Comparison of ENCODE assay signal across 15 cellular contexts in genomic region chr2:88950010-88950409, GRCh38.
A peak's percentile ranks its signal among the peaks of the same experiment; 100 is the strongest.
DNase-seq lines count a peak whose midpoint lies in the region; TF ChIP-seq lines count a peak whose summit lies in the region.
"Had no signal": no experiment of that assay in that cellular context is flagged by ENCODE, and none has a peak within 500 bp of the region (broad histone marks: within the 10 kb centered on the region; RNA-seq: fewer than 3 reads in every experiment).

No MANE protein-coding gene starts in this region.

- H3K36me3 ChIP-seq in osteoblast (ENCODE audit: insufficient read depth, low read length), result no peaks in the 10 kb centered on the region
- H3K36me3 ChIP-seq: BLaER1 treated with 17β-estradiol and CSF1 and Interleukin-3, amounts not matched to agents 10 nM and 100 nM; Peyer's patch had no signal

- DNase-seq in SIG-M5 treated with dmso at 0.1 percent for 504 hours (lab: John Stamatoyannopoulos, UW; ENCODE audit: unreplicated experiment) (peak; percentile 18), SIG-M5 (lab: John Stamatoyannopoulos, UW) (no peak), M059J (ENCODE audit: low read depth) (peak; percentile 2), chondrocyte (ENCODE audit: low spot score) (no peak), osteoblast (ENCODE audit: insufficient read length, low spot score, missing footprints) (no peak), type B pancreatic cell (ENCODE audit: extremely low spot score, unreplicated experiment) (no peak), NCI-H2196 (lab: John Stamatoyannopoulos, UW; ENCODE audit: unreplicated experiment) (no peak)
- no peak for DNase-seq in activated CD4-positive, alpha-beta T cell treated with anti-CD3 and anti-CD28 coated beads for 48 hours
- DNase-seq: activated CD4-positive, alpha-beta T cell treated with anti-CD3 and anti-CD28 coated beads, Interleukin-2, amount 50 U/mL, for 4 hours; activated naive CD8-positive, alpha-beta T cell treated with anti-CD3 and anti-CD28 coated beads, Interleukin-2, amount 10 ng/mL, durations not matched to agents 7 days and 5 days; effector memory CD4-positive, alpha-beta T cell; NCI-H1092 treated with DMSO at 0.1 percent for 48 hours; Peyer's patch; posterior cingulate gyrus had no signal

- H3K4me1 Mint-ChIP-seq in chondrocyte (ENCODE audit: low read depth) (no peaks in the 10 kb centered on the region), type B pancreatic cell (ENCODE audit: unreplicated experiment) (no peaks in the 10 kb centered on the region)
- H3K4me1 Mint-ChIP-seq: activated naive CD8-positive, alpha-beta T cell treated with anti-CD3 and anti-CD28 coated beads, Interleukin-2, amount 10 ng/mL, durations not matched to agents 7 days and 5 days had no signal

- H3K9me3 Mint-ChIP-seq in chondrocyte (ENCODE audit: low read depth), result peaks cover 7% of the 10 kb centered on the region
- H3K9me3 Mint-ChIP-seq in type B pancreatic cell, result peaks cover 6% of the 10 kb centered on the region
- H3K9me3 Mint-ChIP-seq: activated naive CD8-positive, alpha-beta T cell treated with anti-CD3 and anti-CD28 coated beads, Interleukin-2, amount 10 ng/mL, durations not matched to agents 7 days and 5 days had no signal

- H4K20me1 ChIP-seq in osteoblast (ENCODE audit: insufficient read depth, low read length), result no peaks in the 10 kb centered on the region
- H4K20me1 ChIP-seq: BLaER1 treated with 17β-estradiol and CSF1 and Interleukin-3, amounts not matched to agents 10 nM and 100 nM had no signal

- no peak overlapping the region for H2AFZ ChIP-seq in osteoblast (ENCODE audit: low read length)

- no peaks in the 10 kb centered on the region for H3K9me3 ChIP-seq in osteoblast (ENCODE audit: low read depth, low read length)
- H3K9me3 ChIP-seq: Peyer's patch had no signal

- peaks cover 8% of the 10 kb centered on the region for H3K27me3 Mint-ChIP-seq in chondrocyte (ENCODE audit: low read depth)
- H3K27me3 Mint-ChIP-seq in type B pancreatic cell, result peaks cover 7% of the 10 kb centered on the region

- no peaks in the 10 kb centered on the region for H3K4me1 ChIP-seq in osteoblast (ENCODE audit: insufficient read depth, low read length)
- H3K4me1 ChIP-seq: Peyer's patch had no signal

- no peak overlapping the region for H3K27ac Mint-ChIP-seq in chondrocyte (ENCODE audit: unreplicated experiment)
- no peak overlapping the region for H3K27ac Mint-ChIP-seq in type B pancreatic cell
- H3K27ac Mint-ChIP-seq: activated naive CD8-positive, alpha-beta T cell treated with anti-CD3 and anti-CD28 coated beads, Interleukin-2, amount 10 ng/mL, durations not matched to agents 7 days and 5 days had no signal

- no peaks in the 10 kb centered on the region for H3K27me3 ChIP-seq in osteoblast (ENCODE audit: insufficient read depth, low read length)
- H3K27me3 ChIP-seq: BLaER1 treated with 17β-estradiol and CSF1 and Interleukin-3, amounts not matched to agents 10 nM and 100 nM; Peyer's patch had no signal

- H3K4me2 ChIP-seq in osteoblast (ENCODE audit: insufficient read depth, low read length), result no peak overlapping the region
- H3K4me2 ChIP-seq: BLaER1 treated with 17β-estradiol and CSF1 and Interleukin-3, amounts not matched to agents 10 nM and 100 nM had no signal

- no peaks in the 10 kb centered on the region for H3K79me2 ChIP-seq in osteoblast (ENCODE audit: insufficient read depth, low read length)

- peak; percentile 16 for TF ChIP-seq CTCF in chondrocyte (IDR thresholded peaks at IDR 0.05)
- peak; percentile 40 for TF ChIP-seq CTCF in osteoblast (IDR thresholded peaks at IDR 0.05; ENCODE audit: extremely low read depth, low read depth, low read length)
- TF ChIP-seq CTCF in type B pancreatic cell (conservative IDR thresholded peaks at IDR 0.05), result no peak

- H3K36me3 Mint-ChIP-seq in chondrocyte (ENCODE audit: low read depth) (no peaks in the 10 kb centered on the region), type B pancreatic cell (no peaks in the 10 kb centered on the region)
- H3K36me3 Mint-ChIP-seq: activated naive CD8-positive, alpha-beta T cell treated with anti-CD3 and anti-CD28 coated beads, Interleukin-2, amount 10 ng/mL, durations not matched to agents 7 days and 5 days had no signal

- H3K4me3 ChIP-seq in osteoblast (ENCODE audit: insufficient read depth, low read length), result no peak overlapping the region
- H3K4me3 ChIP-seq: BLaER1 treated with 17β-estradiol and CSF1 and Interleukin-3, amounts not matched to agents 10 nM and 100 nM; Peyer's patch had no signal

- no peak overlapping the region for H3K4me3 Mint-ChIP-seq in chondrocyte (ENCODE audit: unreplicated experiment)
- H3K4me3 Mint-ChIP-seq in type B pancreatic cell, result no peak overlapping the region
- H3K4me3 Mint-ChIP-seq: activated naive CD8-positive, alpha-beta T cell treated with anti-CD3 and anti-CD28 coated beads, Interleukin-2, amount 10 ng/mL, durations not matched to agents 7 days and 5 days had no signal

- no peak overlapping the region for H3K27ac ChIP-seq in osteoblast (ENCODE audit: low read depth, low read length)
- H3K27ac ChIP-seq: BLaER1 treated with 17β-estradiol and CSF1 and Interleukin-3, amounts not matched to agents 10 nM and 100 nM; Peyer's patch had no signal

Comparison
In these comparisons a context has a peak if more than half of its experiments do, and no peak if none do; other contexts are left out.
1. DNase-seq: peak in SIG-M5 treated with dmso at 0.1 percent for 504 hours (single experiment) and M059J (single experiment); none in SIG-M5 (single experiment), chondrocyte (single experiment), osteoblast (single experiment), type B pancreatic cell (single experiment), NCI-H2196 (single experiment) and activated CD4-positive, alpha-beta T cell treated with anti-CD3 and anti-CD28 coated beads for 48 hours (single experiment).